1 cellular context compared by ENCODE assay signal in the genomic region with DNA sequence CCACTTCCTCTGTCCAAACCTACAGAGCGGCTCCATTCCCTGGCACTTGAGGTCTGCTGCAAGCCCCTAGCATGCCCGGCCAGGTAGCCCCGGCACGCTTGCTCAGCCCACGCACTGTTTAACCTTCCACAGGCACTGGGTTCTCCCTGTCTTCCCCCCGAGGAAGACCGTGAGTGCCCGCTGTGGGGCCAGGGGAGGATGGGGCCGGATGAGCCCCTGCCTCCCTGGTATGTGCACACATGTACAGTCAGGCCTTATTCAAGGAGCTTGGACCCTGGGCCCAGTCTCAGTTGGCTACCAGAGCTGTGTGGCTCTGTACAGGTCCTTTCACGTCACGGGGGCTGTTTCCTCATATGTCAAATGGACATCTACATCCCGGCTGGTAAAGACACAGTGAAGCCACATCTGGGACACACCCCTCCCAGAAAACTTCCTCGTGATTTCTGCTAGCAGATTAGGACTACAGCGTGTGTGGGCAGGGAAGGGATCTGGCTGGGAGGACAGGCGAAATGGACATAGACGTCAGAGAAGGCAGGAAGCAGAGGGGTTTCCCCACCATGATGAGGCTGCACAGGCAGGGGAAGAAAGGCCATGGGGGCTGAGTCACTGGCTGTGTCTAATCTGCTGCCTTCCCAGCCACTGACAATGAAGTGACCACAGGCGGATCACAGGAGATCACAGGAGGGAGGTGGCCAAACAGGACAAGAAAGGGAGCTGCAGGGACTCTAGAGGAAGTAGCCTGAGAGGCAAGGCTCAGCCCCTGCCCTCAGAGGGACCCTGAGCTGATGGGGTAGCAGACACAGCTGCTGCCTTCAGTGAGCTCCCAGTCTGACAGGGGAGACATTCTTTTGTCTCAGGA.
A peak's percentile ranks its signal among the peaks of the same experiment; 100 is the strongest.
TF ChIP-seq lines count a peak whose summit lies in the region.

No MANE protein-coding gene starts in this region.

TF ChIP-seq in K562, 482 proteins besides CTCF, POLR2A, EP300 and RAD21 (continued from another document and continues in another):
- TF ChIP-seq, protein P1, sequence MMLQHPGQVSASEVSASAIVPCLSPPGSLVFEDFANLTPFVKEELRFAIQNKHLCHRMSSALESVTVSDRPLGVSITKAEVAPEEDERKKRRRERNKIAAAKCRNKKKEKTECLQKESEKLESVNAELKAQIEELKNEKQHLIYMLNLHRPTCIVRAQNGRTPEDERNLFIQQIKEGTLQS (IDR thresholded peaks at IDR 0.05) = peak; percentile 94
- TF ChIP-seq, protein P1 (CRISPR knock-in tag; conservative IDR thresholded peaks at IDR 0.05) = peak; percentile 86
- TF ChIP-seq LCOR (CRISPR knock-in tag; IDR thresholded peaks at IDR 0.05) (peak; percentile 64; the same call in 1 of the 2 replicates), SAP30 (IDR thresholded peaks at IDR 0.05; ENCODE audit: borderline replicate concordance, insufficient read depth, low read depth, low read length, poor library complexity, severe bottlenecking) (no peak), CHD4 (IDR thresholded peaks at IDR 0.05; ENCODE audit: insufficient read depth, insufficient replicate concordance, low read depth, low read length, poor library complexity, severe bottlenecking) (no peak), TAF1 (IDR thresholded peaks at IDR 0.05; ENCODE audit: control insufficient read depth, extremely low read depth, insufficient read depth, low read length, severe bottlenecking) (no peak), NRF1 (conservative IDR thresholded peaks at IDR 0.05 in 1 of 2, IDR thresholded peaks at IDR 0.05 in 1 of 2) (peak; percentile 66 to 73), ZBTB12 (CRISPR knock-in tag; IDR thresholded peaks at IDR 0.05) (peak; percentile 73), ETV5 (CRISPR knock-in tag; IDR thresholded peaks at IDR 0.05; ENCODE audit: low read depth) (peak; percentile 96), PTTG1 (tag; IDR thresholded peaks at IDR 0.05; ENCODE audit: low read depth) (no peak), CSDE1 (IDR thresholded peaks at IDR 0.05) (no peak), OTX1 (CRISPR knock-in tag; IDR thresholded peaks at IDR 0.05) (0 out of 2 replicates have a peak, but pooled peaks have one; percentile 5), IRF2 (CRISPR knock-in tag; IDR thresholded peaks at IDR 0.05) (no peak), MCM7 (IDR thresholded peaks at IDR 0.05) (no peak), BCOR (IDR thresholded peaks at IDR 0.05) (peak; percentile 81), SMAD4 (CRISPR knock-in tag; conservative IDR thresholded peaks at IDR 0.05) (peak; percentile 88), GABPB2 (CRISPR knock-in tag; conservative IDR thresholded peaks at IDR 0.05) (no peak), ZNF586 (CRISPR knock-in tag; conservative IDR thresholded peaks at IDR 0.05) (no peak), ZNF124 (CRISPR knock-in tag; IDR thresholded peaks at IDR 0.05) (no peak), NR2C2 (CRISPR knock-in tag; IDR thresholded peaks at IDR 0.05) (no peak), NR2C2 (tag; IDR thresholded peaks at IDR 0.05) (peak; percentile 76), JUNB (CRISPR knock-in tag; conservative IDR thresholded peaks at IDR 0.05) (peak; percentile 3; the same call in 1 of the 2 replicates), CREM (IDR thresholded peaks at IDR 0.05; ENCODE audit: low read depth) (peak; percentile 95), GATAD2B (IDR thresholded peaks at IDR 0.05; ENCODE audit: borderline replicate concordance) (no peak; the same call in 1 of the 2 replicates), ZNF445 (CRISPR knock-in tag; IDR thresholded peaks at IDR 0.05; ENCODE audit: low read depth) (0 out of 2 replicates have a peak, but pooled peaks have one; percentile 14), MXI1 (IDR thresholded peaks at IDR 0.05; ENCODE audit: low read depth, low read length) (no peak), ZNF830 (CRISPR knock-in tag; IDR thresholded peaks at IDR 0.05) (no peak)
- TF ChIP-seq, protein P2, sequence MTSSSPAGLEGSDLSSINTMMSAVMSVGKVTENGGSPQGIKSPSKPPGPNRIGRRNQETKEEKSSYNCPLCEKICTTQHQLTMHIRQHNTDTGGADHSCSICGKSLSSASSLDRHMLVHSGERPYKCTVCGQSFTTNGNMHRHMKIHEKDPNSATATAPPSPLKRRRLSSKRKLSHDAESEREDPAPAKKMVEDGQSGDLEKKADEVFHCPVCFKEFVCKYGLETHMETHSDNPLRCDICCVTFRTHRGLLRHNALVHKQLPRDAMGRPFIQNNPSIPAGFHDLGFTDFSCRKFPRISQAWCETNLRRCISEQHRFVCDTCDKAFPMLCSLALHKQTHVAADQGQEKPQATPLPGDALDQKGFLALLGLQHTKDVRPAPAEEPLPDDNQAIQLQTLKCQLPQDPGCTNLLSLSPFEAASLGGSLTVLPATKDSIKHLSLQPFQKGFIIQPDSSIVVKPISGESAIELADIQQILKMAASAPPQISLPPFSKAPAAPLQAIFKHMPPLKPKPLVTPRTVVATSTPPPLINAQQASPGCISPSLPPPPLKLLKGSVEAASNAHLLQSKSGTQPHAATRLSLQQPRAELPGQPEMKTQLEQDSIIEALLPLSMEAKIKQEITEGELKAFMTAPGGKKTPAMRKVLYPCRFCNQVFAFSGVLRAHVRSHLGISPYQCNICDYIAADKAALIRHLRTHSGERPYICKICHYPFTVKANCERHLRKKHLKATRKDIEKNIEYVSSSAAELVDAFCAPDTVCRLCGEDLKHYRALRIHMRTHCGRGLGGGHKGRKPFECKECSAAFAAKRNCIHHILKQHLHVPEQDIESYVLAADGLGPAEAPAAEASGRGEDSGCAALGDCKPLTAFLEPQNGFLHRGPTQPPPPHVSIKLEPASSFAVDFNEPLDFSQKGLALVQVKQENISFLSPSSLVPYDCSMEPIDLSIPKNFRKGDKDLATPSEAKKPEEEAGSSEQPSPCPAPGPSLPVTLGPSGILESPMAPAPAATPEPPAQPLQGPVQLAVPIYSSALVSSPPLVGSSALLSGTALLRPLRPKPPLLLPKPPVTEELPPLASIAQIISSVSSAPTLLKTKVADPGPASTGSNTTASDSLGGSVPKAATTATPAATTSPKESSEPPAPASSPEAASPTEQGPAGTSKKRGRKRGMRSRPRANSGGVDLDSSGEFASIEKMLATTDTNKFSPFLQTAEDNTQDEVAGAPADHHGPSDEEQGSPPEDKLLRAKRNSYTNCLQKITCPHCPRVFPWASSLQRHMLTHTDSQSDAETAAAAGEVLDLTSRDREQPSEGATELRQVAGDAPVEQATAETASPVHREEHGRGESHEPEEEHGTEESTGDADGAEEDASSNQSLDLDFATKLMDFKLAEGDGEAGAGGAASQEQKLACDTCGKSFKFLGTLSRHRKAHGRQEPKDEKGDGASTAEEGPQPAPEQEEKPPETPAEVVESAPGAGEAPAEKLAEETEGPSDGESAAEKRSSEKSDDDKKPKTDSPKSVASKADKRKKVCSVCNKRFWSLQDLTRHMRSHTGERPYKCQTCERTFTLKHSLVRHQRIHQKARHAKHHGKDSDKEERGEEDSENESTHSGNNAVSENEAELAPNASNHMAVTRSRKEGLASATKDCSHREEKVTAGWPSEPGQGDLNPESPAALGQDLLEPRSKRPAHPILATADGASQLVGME (CRISPR knock-in tag; IDR thresholded peaks at IDR 0.05) = peak; percentile 40; the same call in 1 of the 2 replicates
- TF ChIP-seq, protein P3, sequence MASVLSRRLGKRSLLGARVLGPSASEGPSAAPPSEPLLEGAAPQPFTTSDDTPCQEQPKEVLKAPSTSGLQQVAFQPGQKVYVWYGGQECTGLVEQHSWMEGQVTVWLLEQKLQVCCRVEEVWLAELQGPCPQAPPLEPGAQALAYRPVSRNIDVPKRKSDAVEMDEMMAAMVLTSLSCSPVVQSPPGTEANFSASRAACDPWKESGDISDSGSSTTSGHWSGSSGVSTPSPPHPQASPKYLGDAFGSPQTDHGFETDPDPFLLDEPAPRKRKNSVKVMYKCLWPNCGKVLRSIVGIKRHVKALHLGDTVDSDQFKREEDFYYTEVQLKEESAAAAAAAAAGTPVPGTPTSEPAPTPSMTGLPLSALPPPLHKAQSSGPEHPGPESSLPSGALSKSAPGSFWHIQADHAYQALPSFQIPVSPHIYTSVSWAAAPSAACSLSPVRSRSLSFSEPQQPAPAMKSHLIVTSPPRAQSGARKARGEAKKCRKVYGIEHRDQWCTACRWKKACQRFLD (CRISPR knock-in tag; IDR thresholded peaks at IDR 0.05) = peak; percentile 72; the same call in 1 of the 2 replicates
- TF ChIP-seq, protein P4, sequence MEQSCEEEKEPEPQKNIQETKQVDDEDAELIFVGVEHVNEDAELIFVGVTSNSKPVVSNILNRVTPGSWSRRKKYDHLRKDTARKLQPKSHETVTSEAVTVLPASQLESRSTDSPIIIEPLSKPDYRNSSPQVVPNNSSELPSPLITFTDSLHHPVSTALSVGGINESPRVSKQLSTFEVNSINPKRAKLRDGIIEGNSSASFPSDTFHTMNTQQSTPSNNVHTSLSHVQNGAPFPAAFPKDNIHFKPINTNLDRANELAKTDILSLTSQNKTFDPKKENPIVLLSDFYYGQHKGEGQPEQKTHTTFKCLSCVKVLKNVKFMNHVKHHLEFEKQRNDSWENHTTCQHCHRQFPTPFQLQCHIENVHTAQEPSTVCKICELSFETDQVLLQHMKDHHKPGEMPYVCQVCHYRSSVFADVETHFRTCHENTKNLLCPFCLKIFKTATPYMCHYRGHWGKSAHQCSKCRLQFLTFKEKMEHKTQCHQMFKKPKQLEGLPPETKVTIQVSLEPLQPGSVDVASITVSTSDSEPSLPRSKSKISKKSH (CRISPR knock-in tag; IDR thresholded peaks at IDR 0.05) = no peak; the same call in 1 of the 2 replicates
- TF ChIP-seq, protein P5, sequence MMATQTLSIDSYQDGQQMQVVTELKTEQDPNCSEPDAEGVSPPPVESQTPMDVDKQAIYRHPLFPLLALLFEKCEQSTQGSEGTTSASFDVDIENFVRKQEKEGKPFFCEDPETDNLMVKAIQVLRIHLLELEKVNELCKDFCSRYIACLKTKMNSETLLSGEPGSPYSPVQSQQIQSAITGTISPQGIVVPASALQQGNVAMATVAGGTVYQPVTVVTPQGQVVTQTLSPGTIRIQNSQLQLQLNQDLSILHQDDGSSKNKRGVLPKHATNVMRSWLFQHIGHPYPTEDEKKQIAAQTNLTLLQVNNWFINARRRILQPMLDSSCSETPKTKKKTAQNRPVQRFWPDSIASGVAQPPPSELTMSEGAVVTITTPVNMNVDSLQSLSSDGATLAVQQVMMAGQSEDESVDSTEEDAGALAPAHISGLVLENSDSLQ (IDR thresholded peaks at IDR 0.05) = peak; percentile 80
- TF ChIP-seq, protein P6, sequence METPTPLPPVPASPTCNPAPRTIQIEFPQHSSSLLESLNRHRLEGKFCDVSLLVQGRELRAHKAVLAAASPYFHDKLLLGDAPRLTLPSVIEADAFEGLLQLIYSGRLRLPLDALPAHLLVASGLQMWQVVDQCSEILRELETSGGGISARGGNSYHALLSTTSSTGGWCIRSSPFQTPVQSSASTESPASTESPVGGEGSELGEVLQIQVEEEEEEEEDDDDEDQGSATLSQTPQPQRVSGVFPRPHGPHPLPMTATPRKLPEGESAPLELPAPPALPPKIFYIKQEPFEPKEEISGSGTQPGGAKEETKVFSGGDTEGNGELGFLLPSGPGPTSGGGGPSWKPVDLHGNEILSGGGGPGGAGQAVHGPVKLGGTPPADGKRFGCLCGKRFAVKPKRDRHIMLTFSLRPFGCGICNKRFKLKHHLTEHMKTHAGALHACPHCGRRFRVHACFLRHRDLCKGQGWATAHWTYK (CRISPR knock-in tag; IDR thresholded peaks at IDR 0.05) = peak; percentile 72
